Comparison of ENCODE assay signal across 17 cellular contexts in genomic region chr6:53938810-53939209, GRCh38.
DNase-seq lines count a peak whose midpoint lies in the region; ATAC-seq and TF ChIP-seq lines count a peak whose summit lies in the region.
"Had no signal": no experiment of that assay in that cellular context is flagged by ENCODE, and none has a peak within 500 bp of the region (broad histone marks: within the 10 kb centered on the region; RNA-seq: fewer than 3 reads in every experiment).

No MANE protein-coding gene starts in this region.

- H3K27ac ChIP-seq in smooth muscle cell (ENCODE audit: low read depth) (no peak overlapping the region), Peyer's patch (no peak overlapping the region)
- H3K27ac ChIP-seq: ascending aorta, skin epidermis had no signal

- TF ChIP-seq POLR2A in Peyer's patch (IDR thresholded peaks at IDR 0.05), result no peak

- H3K4me3 ChIP-seq in smooth muscle cell (no peak overlapping the region), Peyer's patch (no peak overlapping the region)
- H3K4me3 ChIP-seq: ascending aorta, MG63, skin epidermis had no signal

- H3F3A ChIP-seq in smooth muscle cell (ENCODE audit: low read depth), result no peaks in the 10 kb centered on the region

- H3K36me3 ChIP-seq in smooth muscle cell (ENCODE audit: low read depth) (no peaks in the 10 kb centered on the region), Peyer's patch (no peaks in the 10 kb centered on the region)
- H3K36me3 ChIP-seq: ascending aorta, MG63 had no signal

- H3K27me3 ChIP-seq in smooth muscle cell (ENCODE audit: low read depth) (no peaks in the 10 kb centered on the region), Peyer's patch (no peaks in the 10 kb centered on the region)
- H3K27me3 ChIP-seq: ascending aorta, MG63 had no signal

- no peak for TF ChIP-seq CTCF in smooth muscle cell (IDR thresholded peaks at IDR 0.05; ENCODE audit: borderline replicate concordance, insufficient read depth, poor library complexity, severe bottlenecking)
- TF ChIP-seq CTCF in Peyer's patch (IDR thresholded peaks at IDR 0.05), result no peak

- H3K4me1 ChIP-seq in smooth muscle cell (ENCODE audit: low read depth) (no peaks in the 10 kb centered on the region), Peyer's patch (no peaks in the 10 kb centered on the region)

- ATAC-seq in GM18870 (IDR thresholded peaks at IDR 0.05; ENCODE audit: unreplicated experiment) (peak; percentile 54), HG02798 (IDR thresholded peaks at IDR 0.05; ENCODE audit: poor library complexity, unreplicated experiment) (peak; percentile 39)
- ATAC-seq: activated CD4-positive, alpha-beta T cell treated with anti-CD3 and anti-CD28 coated beads for 36 hours; HCT116 had no signal

- H3K9me3 ChIP-seq in smooth muscle cell (replicated peaks; ENCODE audit: low read depth) (no peaks in the 10 kb centered on the region), Peyer's patch (no peaks in the 10 kb centered on the region)
- H3K9me3 ChIP-seq: ascending aorta, MG63 had no signal

- no peak overlapping the region for H2AFZ ChIP-seq in smooth muscle cell (ENCODE audit: low read depth)

- H4K20me1 ChIP-seq in smooth muscle cell (ENCODE audit: low read depth), result no peaks in the 10 kb centered on the region

- H3K79me2 ChIP-seq in smooth muscle cell (ENCODE audit: low read depth), result no peaks in the 10 kb centered on the region

- WGBS in smooth muscle cell (ENCODE audit: low lambda C conversion rate), result 12% methylated on average over 1 of the region's 1 CpG

- H3K4me2 ChIP-seq in smooth muscle cell, result peak overlapping the region; percentile 48

- DNase-seq in amniotic epithelial cell (ENCODE audit: low read depth) (peak; percentile 86), smooth muscle cell (lab: John Stamatoyannopoulos, UW; ENCODE audit: unreplicated experiment) (no peak), Peyer's patch (no peak), NCI-H524 treated with DMSO at 0.1 percent for 48 hours (lab: John Stamatoyannopoulos, UW) (no peak)
- no peak for DNase-seq in activated CD4-positive, CD25-positive, alpha-beta regulatory T cell treated with anti-CD3 and anti-CD28 coated beads, Interleukin-2, amount 50 U/mL, for 72 hours
- DNase-seq: activated CD4-positive, alpha-beta T cell treated with anti-CD3 and anti-CD28 coated beads for 36 hours; activated CD8-positive, alpha-beta memory T cell treated with anti-CD3 and anti-CD28 coated beads, Interleukin-2, amount 50 U/mL, for 4 hours; endodermal cell; kidney glomerular epithelial cell; MG63; nephron progenitor cell; stimulated activated CD4-positive, alpha-beta T cell treated with anti-CD3 and anti-CD28 coated beads, Interleukin-4, amount 100 ng/mL, for 24 hours had no signal

- no peak overlapping the region for H3K9ac ChIP-seq in smooth muscle cell (ENCODE audit: low read depth)
